In genomic region chr7:114628362-114628761, GRCh38 we compare ENCODE assay signal across 22 cellular contexts.
"Had no signal": no experiment of that assay in that cellular context is flagged by ENCODE, and none has a peak within 500 bp of the region (broad histone marks: within the 10 kb centered on the region; RNA-seq: fewer than 3 reads in every experiment).

No MANE protein-coding gene starts in this region.

- ATAC-seq: heart left ventricle, left colon, pancreas, psoas muscle, upper lobe of right lung had no signal

- FAIRE-seq: endometrium, keratinocyte had no signal

- H3K4me3 ChIP-seq: adrenal gland, ascending aorta, heart left ventricle, pancreas, psoas muscle, right atrium auricular region, thyroid gland, upper lobe of right lung had no signal

- DNase-seq: activated CD4-positive, alpha-beta T cell treated with anti-CD3 and anti-CD28 coated beads, Interleukin-2, amount 50 U/mL, for 1 hour; activated CD4-positive, CD25-positive, alpha-beta regulatory T cell treated with anti-CD3 and anti-CD28 coated beads, Interleukin-2, amount 50 U/mL, for 72 hours; activated T-cell treated with anti-CD3 and anti-CD28 coated beads, Interleukin-2, amount 50 U/mL, for 1 hour; adrenal gland; brain microvascular endothelial cell; caudate nucleus; effector CD4-positive, alpha-beta T cell; heart left ventricle; left colon; mesenchymal stem cell; pancreas; psoas muscle; stimulated activated CD4-positive, alpha-beta T cell treated with anti-CD3 and anti-CD28 coated beads, Interleukin-4, amount 100 ng/mL, for 4 hours; substantia nigra; thyroid gland; upper lobe of right lung had no signal

- H3K4me1 ChIP-seq: adrenal gland, ascending aorta, heart left ventricle, pancreas, psoas muscle, right atrium auricular region, upper lobe of right lung had no signal

- H3K27me3 ChIP-seq: adrenal gland, ascending aorta, brain microvascular endothelial cell, heart left ventricle, neutrophil, pancreas, right atrium auricular region, thyroid gland, upper lobe of right lung had no signal

- H3K9me3 ChIP-seq: adrenal gland, ascending aorta, heart left ventricle, neutrophil, pancreas, psoas muscle, right atrium auricular region, thyroid gland, upper lobe of right lung had no signal

- H3K36me3 ChIP-seq: adrenal gland, brain microvascular endothelial cell, neutrophil, pancreas, right atrium auricular region, upper lobe of right lung had no signal

- H3K27ac ChIP-seq: adrenal gland, ascending aorta, brain microvascular endothelial cell, heart left ventricle, neutrophil, pancreas, psoas muscle, right atrium auricular region, thyroid gland, upper lobe of right lung, VCaP had no signal
